ENCODE assay signal across 8 cellular contexts in genomic region chr5:53560506-53561191, GRCh38.
DNase-seq lines count a peak whose midpoint lies in the region; ATAC-seq and TF ChIP-seq lines count a peak whose summit lies in the region.

TSS of gene NDUFS4 (plus strand) at chr5:53560639. CDS start at chr5:53560663, 24 bp downstream.

- H3K4me3 ChIP-seq in choroid plexus epithelial cell (ENCODE audit: low read depth, low read length), result peak within 1 kb of the TSS; percentile 78

- peak; percentile 72 for DNase-seq in AG08396 (ENCODE audit: low spot score)
- DNase-seq in NCI-H446 (lab: John Stamatoyannopoulos, UW), result peak; percentile 56 to 80
- peak; percentile 65 to 74 for DNase-seq in activated CD4-positive, alpha-beta T cell treated with anti-CD3 and anti-CD28 coated beads for 24 hours (ENCODE audit: low read depth in 2 of 2)
- peak; percentile 97 for DNase-seq in choroid plexus epithelial cell (ENCODE audit: low read depth)
- peak; percentile 90 for DNase-seq in kidney glomerular epithelial cell (lab: John Stamatoyannopoulos, UW)
- DNase-seq in stimulated activated CD4-positive, alpha-beta T cell treated with anti-CD3 and anti-CD28 coated beads, Interleukin-1b, Interleukin-23, amount 100 ng/mL, for 1 hour (ENCODE audit: low read depth in 2 of 2), result peak; percentile 34 to 67

- TF ChIP-seq CTCF in choroid plexus epithelial cell (conservative IDR thresholded peaks at IDR 0.05; ENCODE audit: low read depth, low read length), result peak; percentile 8

- peak; percentile 92 for ATAC-seq in GM19023 (IDR thresholded peaks at IDR 0.05; ENCODE audit: unreplicated experiment)
- ATAC-seq in HG03280 (IDR thresholded peaks at IDR 0.05; ENCODE audit: unreplicated experiment), result peak; percentile 89

Comparison
In these comparisons a context has a peak if more than half of its experiments do, and no peak if none do; other contexts are left out.
1. Peak in every context shown above with its lines: DNase-seq, ATAC-seq and H3K4me3 ChIP-seq.